In genomic region chr19:55117636-55118391, GRCh38 we compare ENCODE assay signal across 8 cellular contexts. TPM values are rescaled to one million over a fixed set of nuclear protein-coding genes. Genes with fewer than 3 reads are reported as not detected.
DNase-seq lines count a peak whose midpoint lies in the region; ATAC-seq and TF ChIP-seq lines count a peak whose summit lies in the region.

TSS of gene PPP1R12C (minus strand) at chr19:55117637. CDS start at chr19:55117543, 94 bp downstream.

- peaks cover 40% of the 10 kb centered on the region for H3K79me2 ChIP-seq in SU-DHL-6 (ENCODE audit: insufficient read depth, low read length)

- H3K9me3 ChIP-seq in SU-DHL-6 (ENCODE audit: insufficient read depth, low read length): no peaks in the 10 kb centered on the region
- no peaks in the 10 kb centered on the region for H3K9me3 ChIP-seq in thymus (ENCODE audit: control insufficient read depth)

- H3K36me3 ChIP-seq in SU-DHL-6 (ENCODE audit: low read length) (no peaks in the 10 kb centered on the region), thymus (ENCODE audit: control insufficient read depth, insufficient read depth) (peaks cover 1% of the 10 kb centered on the region)

- peak within 1 kb of the TSS; percentile 93 for H3K4me2 ChIP-seq in SU-DHL-6 (ENCODE audit: low read depth, low read length, poor library complexity, severe bottlenecking)

- H3F3A ChIP-seq in SU-DHL-6 (ENCODE audit: insufficient read depth): peaks cover 16% of the 10 kb centered on the region

- TF ChIP-seq CTCF in GM10266 (IDR thresholded peaks at IDR 0.05; ENCODE audit: control insufficient read depth, insufficient read depth, low read depth, missing control alignments) (no peak), SU-DHL-6 (IDR thresholded peaks at IDR 0.05; ENCODE audit: insufficient read depth, low read length, poor library complexity, severe bottlenecking) (no peak), osteocyte (IDR thresholded peaks at IDR 0.05) (peak; percentile 10)

- H3K4me1 Mint-ChIP-seq in activated naive CD8-positive, alpha-beta T cell treated with anti-CD3 and anti-CD28 coated beads, Interleukin-2, amount 10 ng/mL, durations not matched to agents 7 days and 5 days: peaks cover 27% of the 10 kb centered on the region
- peaks cover 39% of the 10 kb centered on the region for H3K4me1 Mint-ChIP-seq in osteocyte (ENCODE audit: unreplicated experiment)

- peak within 1 kb of the TSS; percentile 98 for H3K4me3 Mint-ChIP-seq in activated naive CD8-positive, alpha-beta T cell treated with anti-CD3 and anti-CD28 coated beads, Interleukin-2, amount 10 ng/mL, durations not matched to agents 7 days and 5 days
- H3K4me3 Mint-ChIP-seq in osteocyte (ENCODE audit: unreplicated experiment): peak within 1 kb of the TSS; percentile 97

- POLR2A ChIA-PET in activated naive CD8-positive, alpha-beta T cell treated with anti-CD3 and anti-CD28 coated beads, Interleukin-2, amount 10 ng/mL, durations not matched to agents 7 days and 5 days (lab: Charles Lee): interaction anchor here (0.6 to 2.8 kb wide), 12 partner anchors 11 to 458 kb away, joined by 3 to 17 read pairs (median 4); partner anchors contain the start of genes RDH13 and UBE2S

- no peaks in the 10 kb centered on the region for H3K9me2 ChIP-seq in SU-DHL-6 (replicated peaks; ENCODE audit: insufficient read depth, low read length)

- H3K27me3 Mint-ChIP-seq in activated naive CD8-positive, alpha-beta T cell treated with anti-CD3 and anti-CD28 coated beads, Interleukin-2, amount 10 ng/mL, durations not matched to agents 7 days and 5 days: peaks cover under 1% of the 10 kb centered on the region
- peaks cover 4% of the 10 kb centered on the region for H3K27me3 Mint-ChIP-seq in osteocyte (ENCODE audit: unreplicated experiment)

- under 1% methylated on average over 46 of the region's 46 CpGs for WGBS in thymus

- peak within 1 kb of the TSS; percentile 91 for H3K27ac ChIP-seq in SU-DHL-6 (ENCODE audit: low read depth, low read length)
- peak within 1 kb of the TSS; percentile 66 for H3K27ac ChIP-seq in thymus (ENCODE audit: low read depth)

- H4K20me1 ChIP-seq in SU-DHL-6 (ENCODE audit: low read depth, low read length): no peaks in the 10 kb centered on the region; the same call in 1 of the 2 replicates

- peak; percentile 90 for ATAC-seq in HG02678 (IDR thresholded peaks at IDR 0.05; ENCODE audit: unreplicated experiment)
- peak; percentile 93 for ATAC-seq in activated naive CD8-positive, alpha-beta T cell treated with anti-CD3 and anti-CD28 coated beads, Interleukin-2, amount 10 ng/mL, durations not matched to agents 7 days and 5 days (ENCODE audit: low read depth)

- H3K4me3 ChIP-seq in SU-DHL-6 (ENCODE audit: insufficient read depth, low read length, poor library complexity, severe bottlenecking) (peak within 1 kb of the TSS; percentile 93), thymus (ENCODE audit: low read length) (peak within 1 kb of the TSS; percentile 79)

- peak within 1 kb of the TSS; percentile 79 for H2AFZ ChIP-seq in SU-DHL-6 (ENCODE audit: low read depth, low read length, severe bottlenecking)

- peaks cover 14% of the 10 kb centered on the region for H3K4me1 ChIP-seq in thymus (ENCODE audit: control insufficient read depth, insufficient read depth, low read length)

- intact Hi-C loops in head of caudate nucleus (cut with DNase I): no loop called here

- peak; percentile 100 for DNase-seq in GM10266 (ENCODE audit: extremely low spot score)
- DNase-seq in NCI-H128 (lab: John Stamatoyannopoulos, UW; ENCODE audit: unreplicated experiment): peak; percentile 97
- peak; percentile 97 for DNase-seq in activated naive CD8-positive, alpha-beta T cell treated with anti-CD3 and anti-CD28 coated beads, Interleukin-2, amount 10 ng/mL, durations not matched to agents 7 days and 5 days
- peak; percentile 98 to 100 (median 99) for DNase-seq in head of caudate nucleus
- peak; percentile 98 for DNase-seq in osteocyte (ENCODE audit: extremely low spot score, unreplicated experiment)

- H3K27me3 ChIP-seq in SU-DHL-6 (ENCODE audit: low read length) (no peaks in the 10 kb centered on the region), thymus (ENCODE audit: control insufficient read depth, insufficient read depth) (no peaks in the 10 kb centered on the region)

- peaks cover 3% of the 10 kb centered on the region for H3K36me3 Mint-ChIP-seq in activated naive CD8-positive, alpha-beta T cell treated with anti-CD3 and anti-CD28 coated beads, Interleukin-2, amount 10 ng/mL, durations not matched to agents 7 days and 5 days
- H3K36me3 Mint-ChIP-seq in osteocyte (ENCODE audit: unreplicated experiment): no peaks in the 10 kb centered on the region

- peak within 1 kb of the TSS; percentile 94 for H3K9ac ChIP-seq in SU-DHL-6 (ENCODE audit: low read length)

- peak within 1 kb of the TSS; percentile 96 for H3K27ac Mint-ChIP-seq in activated naive CD8-positive, alpha-beta T cell treated with anti-CD3 and anti-CD28 coated beads, Interleukin-2, amount 10 ng/mL, durations not matched to agents 7 days and 5 days
- peak within 1 kb of the TSS; percentile 99 for H3K27ac Mint-ChIP-seq in osteocyte (ENCODE audit: unreplicated experiment)

- no peaks in the 10 kb centered on the region for H3K9me3 Mint-ChIP-seq in activated naive CD8-positive, alpha-beta T cell treated with anti-CD3 and anti-CD28 coated beads, Interleukin-2, amount 10 ng/mL, durations not matched to agents 7 days and 5 days
- H3K9me3 Mint-ChIP-seq in osteocyte (ENCODE audit: unreplicated experiment): no peaks in the 10 kb centered on the region

RNA-seq across cellular contexts. Expression of gene PPP1R12C, which starts in this region (rescaled TPM):
- 100 to 1,000 TPM; 147 to 157 TPM for total RNA-seq in activated naive CD8-positive, alpha-beta T cell treated with anti-CD3 and anti-CD28 coated beads, Interleukin-2, amount 10 ng/mL, durations not matched to agents 7 days and 5 days
- total RNA-seq in osteocyte: 123 and 135 TPM in 2 replicates
- 194 TPM for polyA plus RNA-seq in thymus

Comparison
In these comparisons a context has a peak if more than half of its experiments do, and no peak if none do; other contexts are left out.
1. Peak in every context shown above with its lines: DNase-seq, ATAC-seq, H3K4me3 ChIP-seq and H3K27ac ChIP-seq.